15 cellular contexts compared by ENCODE assay signal in the genomic region with DNA sequence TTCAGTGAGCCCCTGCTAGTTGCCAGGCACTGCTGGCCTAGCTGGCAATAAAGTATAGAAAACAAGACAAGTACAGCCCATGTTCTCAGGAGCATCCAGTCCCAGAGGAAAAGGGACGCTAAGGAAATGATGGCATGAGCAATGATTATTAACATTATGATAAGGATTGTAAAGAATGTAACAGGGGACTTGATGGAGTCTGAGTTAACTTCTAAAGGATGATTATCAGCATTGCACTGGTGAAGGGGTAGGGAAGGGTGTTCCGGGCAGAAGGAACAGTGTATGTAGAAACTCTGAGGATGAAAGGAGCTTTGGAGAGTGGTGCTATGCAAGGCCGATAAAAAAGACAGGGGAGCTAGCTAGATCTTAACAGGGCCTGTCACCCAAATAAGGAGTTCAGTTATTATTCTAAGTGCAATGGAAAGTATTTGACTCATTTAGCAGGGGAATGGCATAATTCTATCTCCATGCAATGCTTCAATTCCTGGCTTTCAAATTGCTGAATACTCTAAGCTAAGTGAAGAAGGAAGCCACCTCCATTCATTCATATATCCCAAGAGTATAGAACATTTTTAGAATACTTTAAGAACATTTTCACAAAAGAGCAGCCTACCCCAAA.
A peak's percentile ranks its signal among the peaks of the same experiment; 100 is the strongest.
DNase-seq lines count a peak whose midpoint lies in the region; ATAC-seq and TF ChIP-seq lines count a peak whose summit lies in the region.
"Had no signal": no experiment of that assay in that cellular context is flagged by ENCODE, and none has a peak within 500 bp of the region (broad histone marks: within the 10 kb centered on the region; RNA-seq: fewer than 3 reads in every experiment).

No MANE protein-coding gene starts in this region.

- H3K4me3 Mint-ChIP-seq in Caco-2 (ENCODE audit: unreplicated experiment): no peak overlapping the region

- H3K4me3 ChIP-seq in Caco-2 (ENCODE audit: low read depth, low read length) (no peak overlapping the region), adipocyte (ENCODE audit: low read length) (peak overlapping the region; percentile 21), right cardiac atrium (ENCODE audit: low read length) (no peak overlapping the region), skeletal muscle satellite cell (ENCODE audit: low read length) (no peak overlapping the region)
- H3K4me3 ChIP-seq: testis had no signal

- peak overlapping the region; percentile 23 for H3K4me2 ChIP-seq in skeletal muscle satellite cell (ENCODE audit: low read length)

- DNase-seq in Caco-2: no peak
- DNase-seq in adipocyte (ENCODE audit: low read depth): peak; percentile 7
- no peak for DNase-seq in right cardiac atrium
- DNase-seq in NCI-H2227 treated with DMSO at 0.1 percent for 48 hours (lab: John Stamatoyannopoulos, UW): no peak
- no peak for DNase-seq in NCI-H2107 treated with DMSO at 0.1 percent for 48 hours (lab: John Stamatoyannopoulos, UW; ENCODE audit: unreplicated experiment)
- no peak for DNase-seq in mucosa of gallbladder (ENCODE audit: low spot score)
- DNase-seq: activated gamma-delta T cell, midbrain, NCI-H1930, NCI-H526 treated with DMSO at 0.1 percent for 48 hours, occipital lobe, testis had no signal

- 74% methylated on average over 3 of the region's 3 CpGs for WGBS in right cardiac atrium

- peaks cover 11% of the 10 kb centered on the region for H3K9me3 Mint-ChIP-seq in Caco-2 (ENCODE audit: unreplicated experiment)

- CTCF ChIA-PET in Caco-2 (lab: Charles Lee): no interaction called here

- intact Hi-C loops in Caco-2 (cut with micrococcal nuclease; ENCODE audit: unreplicated experiment) (loop anchor here (1.0 kb wide), 2 partner anchors 14 to 38 kb away; no protein-coding TSS in a partner anchor), right cardiac atrium (cut with DNase I) (no loop called here)

- no peaks in the 10 kb centered on the region for H3K27me3 Mint-ChIP-seq in Caco-2 (ENCODE audit: insufficient read depth, unreplicated experiment)

- ATAC-seq in right cardiac atrium: peak; percentile 30 to 36
- no peak for ATAC-seq in GM18520 (IDR thresholded peaks at IDR 0.05; ENCODE audit: unreplicated experiment)
- ATAC-seq: Panc1 had no signal

- no peak overlapping the region for H3K27ac ChIP-seq in right cardiac atrium (ENCODE audit: low read length)
- H3K27ac ChIP-seq: testis had no signal

- H3K9ac ChIP-seq in adipocyte (ENCODE audit: low read length): peak overlapping the region; percentile 48
- H3K9ac ChIP-seq in skeletal muscle satellite cell (ENCODE audit: low read depth, low read length): peak overlapping the region; percentile 40

- peaks cover 6% of the 10 kb centered on the region for H3K36me3 Mint-ChIP-seq in Caco-2 (ENCODE audit: insufficient read depth, unreplicated experiment)

- H3K27ac Mint-ChIP-seq in Caco-2 (ENCODE audit: unreplicated experiment): peak overlapping the region; percentile 51

- BruUV-seq in Caco-2 (replicated peaks; lab: Mats Ljungman, UMichigan): no TSS peak

- H3K27me3 ChIP-seq in Caco-2 (replicated peaks; ENCODE audit: control insufficient read depth, insufficient read depth, low read length): no peaks in the 10 kb centered on the region
- H3K27me3 ChIP-seq in adipocyte (replicated peaks; ENCODE audit: control insufficient read depth, insufficient read depth, low read length): no peaks in the 10 kb centered on the region
- no peaks in the 10 kb centered on the region for H3K27me3 ChIP-seq in right cardiac atrium (ENCODE audit: control insufficient read depth, insufficient read depth)
- H3K27me3 ChIP-seq in skeletal muscle satellite cell (ENCODE audit: control insufficient read depth, insufficient read depth, low read length): peaks cover 3% of the 10 kb centered on the region
- H3K27me3 ChIP-seq: testis had no signal

- H3K9me3 ChIP-seq in Caco-2 (no peaks in the 10 kb centered on the region), adipocyte (ENCODE audit: control insufficient read depth, low read length) (no peaks in the 10 kb centered on the region), right cardiac atrium (ENCODE audit: control insufficient read depth, low read length) (no peaks in the 10 kb centered on the region), skeletal muscle satellite cell (replicated peaks; ENCODE audit: low read length) (no peaks in the 10 kb centered on the region)
- H3K9me3 ChIP-seq: testis had no signal

- H3K36me3 ChIP-seq in Caco-2 (ENCODE audit: control insufficient read depth, insufficient read depth, low read length) (no peaks in the 10 kb centered on the region; the same call in 1 of the 2 replicates), adipocyte (ENCODE audit: control insufficient read depth, insufficient read depth, low read length, severe bottlenecking) (no peaks in the 10 kb centered on the region), skeletal muscle satellite cell (ENCODE audit: insufficient read depth, low read length) (no peaks in the 10 kb centered on the region)

- H3K4me1 Mint-ChIP-seq in Caco-2 (ENCODE audit: low read depth, unreplicated experiment): peaks cover 27% of the 10 kb centered on the region

- POLR2A ChIA-PET in Caco-2 (lab: Charles Lee): no interaction called here

- peaks cover 45% of the 10 kb centered on the region for H3K4me1 ChIP-seq in Caco-2
- H3K4me1 ChIP-seq in adipocyte (ENCODE audit: control insufficient read depth, insufficient read depth, low read length): peaks cover 25% of the 10 kb centered on the region
- peaks cover 2% of the 10 kb centered on the region for H3K4me1 ChIP-seq in right cardiac atrium (ENCODE audit: control insufficient read depth, insufficient read depth, low read length)
- H3K4me1 ChIP-seq in skeletal muscle satellite cell (ENCODE audit: control insufficient read depth, insufficient read depth, low read length): peaks cover 26% of the 10 kb centered on the region
- H3K4me1 ChIP-seq: testis had no signal

- no peak for TF ChIP-seq CTCF in Caco-2 (IDR thresholded peaks at IDR 0.05; ENCODE audit: insufficient read depth in 1 of 2, low read depth in 1 of 2, low read length in 1 of 2, severe bottlenecking in 1 of 2, unreplicated experiment in 1 of 2)
